Comparison of ENCODE assay signal across 8 cellular contexts in genomic region chr7:77247206-77247850, GRCh38. TPM values are rescaled to one million over a fixed set of nuclear protein-coding genes. Genes with fewer than 3 reads are reported as not detected.
A peak's percentile ranks its signal among the peaks of the same experiment; 100 is the strongest.
DNase-seq lines count a peak whose midpoint lies in the region; ATAC-seq and TF ChIP-seq lines count a peak whose summit lies in the region.

No MANE protein-coding gene starts in this region.

- TF ChIP-seq CTCF in heart left ventricle (IDR thresholded peaks at IDR 0.05), result peak; percentile 62 to 89 (median 78)

- H3K27me3 ChIP-seq in H7 (ENCODE audit: control insufficient read depth, insufficient read depth, low read length), result no peaks in the 10 kb centered on the region
- peaks cover 0 to 6% (median 0%) of the 10 kb centered on the region in 9 donors for H3K27me3 ChIP-seq in heart left ventricle

- WGBS in heart left ventricle, 4 donors, result 32 to 41% (median 35%) methylated on average over 3 of the region's 3 CpGs

- H3K36me3 ChIP-seq in H7 (replicated peaks; ENCODE audit: control insufficient read depth, insufficient read depth, low read length) (no peaks in the 10 kb centered on the region), heart left ventricle (peaks cover 0 to under 1% (median 0%) of the 10 kb centered on the region in 9 donors)

- TF ChIP-seq POLR2A in heart left ventricle (IDR thresholded peaks at IDR 0.05), result no peak

- peaks cover 0 to 38% (median 12%) of the 10 kb centered on the region in 12 donors for H3K4me1 ChIP-seq in heart left ventricle

- peak in 3 of 4 donors; percentile 48 to 63 (median 60) for ATAC-seq in heart left ventricle

- H3K4me3 ChIP-seq in H7 (ENCODE audit: insufficient read depth, low read depth, low read length), result no peak overlapping the region
- H3K4me3 ChIP-seq in heart left ventricle, result no peak overlapping the region

- intact Hi-C loops in heart left ventricle (cut with DNase I), result loop anchor here in 8 of 10 donors (2.0 to 10.0 kb wide), 7 partner anchors 80 to 125 kb away; partner anchors contain the start of gene CCDC146 (in 6 of the 8)

- H3K9me3 ChIP-seq in heart left ventricle, result no peaks in the 10 kb centered on the region

- DNase-seq in EL (peak; percentile 65), H7 (peak; percentile 63), NCI-H1048 (lab: John Stamatoyannopoulos, UW) (peak; percentile 32), SK-N-DZ (ENCODE audit: low spot score) (peak; percentile 71), heart left ventricle (peak; percentile 43 to 76 (median 72)), renal cortical epithelial cell (ENCODE audit: low read depth) (peak; percentile 78), 8988T (no peak)
- peak; percentile 56 to 85 (median 83) for DNase-seq in activated naive CD4-positive, alpha-beta T cell (lab: John Stamatoyannopoulos, UW)

- no peak overlapping the region for H3K27ac ChIP-seq in heart left ventricle

RNA-seq across cellular contexts. Expression of gene FGL2, which starts 47.7 kb away (rescaled TPM):
- not detected in 2 replicates for total RNA-seq in H7 (2014; rRNA removed; shearing (Covaris generic))
- polyA plus RNA-seq in SK-N-DZ (2014; cell fraction: cytosol; rRNA removed), result not detected in 2 replicates
- not detected in 2 replicates for polyA plus RNA-seq in SK-N-DZ (2014; cell fraction: nucleus; rRNA removed)
- total RNA-seq in heart left ventricle (10 to 100 TPM in 4 of 9 donors, 1 to 10 TPM in 5; 7.3 to 56.9 (median 9.2) TPM), renal cortical epithelial cell (0.30 and 1.0 TPM in 2 replicates)
- 1 to 10 TPM; 2.5 to 5.3 TPM for polyA plus RNA-seq in heart left ventricle
